Comparison of ENCODE assay signal across 10 cellular contexts in genomic region chr22:25656724-25657123, GRCh38.
A peak's percentile ranks its signal among the peaks of the same experiment; 100 is the strongest.
DNase-seq lines count a peak whose midpoint lies in the region; ATAC-seq and TF ChIP-seq lines count a peak whose summit lies in the region.
"Had no signal": no experiment of that assay in that cellular context is flagged by ENCODE, and none has a peak within 500 bp of the region (broad histone marks: within the 10 kb centered on the region; RNA-seq: fewer than 3 reads in every experiment).

No MANE protein-coding gene starts in this region.

- H3K4me1 Mint-ChIP-seq in stimulated activated memory B cell treated with anti-CD40 and anti-IgM and Interleukin-4, amounts not matched to agents 10 μg/mL and 1 μg/mL and 100 μg/mL, for 72 hours, result peaks cover 73% of the 10 kb centered on the region

- peak; percentile 74 for ATAC-seq in GM19035 (IDR thresholded peaks at IDR 0.05; ENCODE audit: unreplicated experiment)
- ATAC-seq in HG02759 (IDR thresholded peaks at IDR 0.05; ENCODE audit: unreplicated experiment), result peak; percentile 94
- peak; percentile 99 for ATAC-seq in stimulated activated memory B cell treated with anti-CD40 and anti-IgM and Interleukin-4, amounts not matched to agents 10 μg/mL and 1 μg/mL and 100 μg/mL, for 72 hours
- no peak for ATAC-seq in right lobe of liver

- TF ChIP-seq CTCF in right lobe of liver (IDR thresholded peaks at IDR 0.05), result no peak

- DNase-seq in KBM-7, result peak; percentile 10
- no peak for DNase-seq in right lobe of liver
- no peak for DNase-seq in posterior cingulate gyrus
- no peak for DNase-seq in NCI-H1694 (lab: John Stamatoyannopoulos, UW)
- DNase-seq: activated naive CD8-positive, alpha-beta T cell treated with anti-CD3 and anti-CD28 coated beads, Interleukin-2, amount 10 ng/mL, durations not matched to agents 7 days and 5 days; EL had no signal

- H3K9me3 Mint-ChIP-seq in stimulated activated memory B cell treated with anti-CD40 and anti-IgM and Interleukin-4, amounts not matched to agents 10 μg/mL and 1 μg/mL and 100 μg/mL, for 72 hours, result peaks cover 3% of the 10 kb centered on the region
- H3K9me3 Mint-ChIP-seq: activated naive CD8-positive, alpha-beta T cell treated with anti-CD3 and anti-CD28 coated beads, Interleukin-2, amount 10 ng/mL, durations not matched to agents 7 days and 5 days; naive thymus-derived CD8-positive, alpha-beta T cell had no signal

- peak overlapping the region; percentile 29 for H3K27ac Mint-ChIP-seq in stimulated activated memory B cell treated with anti-CD40 and anti-IgM and Interleukin-4, amounts not matched to agents 10 μg/mL and 1 μg/mL and 100 μg/mL, for 72 hours
- H3K27ac Mint-ChIP-seq: activated naive CD8-positive, alpha-beta T cell treated with anti-CD3 and anti-CD28 coated beads, Interleukin-2, amount 10 ng/mL, durations not matched to agents 7 days and 5 days had no signal

- peaks cover 41% of the 10 kb centered on the region for H3K36me3 Mint-ChIP-seq in stimulated activated memory B cell treated with anti-CD40 and anti-IgM and Interleukin-4, amounts not matched to agents 10 μg/mL and 1 μg/mL and 100 μg/mL, for 72 hours
- H3K36me3 Mint-ChIP-seq: naive thymus-derived CD8-positive, alpha-beta T cell had no signal

- H3K9me3 ChIP-seq in right lobe of liver, result no peaks in the 10 kb centered on the region

- H3K4me3 Mint-ChIP-seq in stimulated activated memory B cell treated with anti-CD40 and anti-IgM and Interleukin-4, amounts not matched to agents 10 μg/mL and 1 μg/mL and 100 μg/mL, for 72 hours, result no peak overlapping the region
- H3K4me3 Mint-ChIP-seq: activated naive CD8-positive, alpha-beta T cell treated with anti-CD3 and anti-CD28 coated beads, Interleukin-2, amount 10 ng/mL, durations not matched to agents 7 days and 5 days; naive thymus-derived CD8-positive, alpha-beta T cell had no signal

- no peaks in the 10 kb centered on the region for H3K27me3 Mint-ChIP-seq in stimulated activated memory B cell treated with anti-CD40 and anti-IgM and Interleukin-4, amounts not matched to agents 10 μg/mL and 1 μg/mL and 100 μg/mL, for 72 hours
- H3K27me3 Mint-ChIP-seq: activated naive CD8-positive, alpha-beta T cell treated with anti-CD3 and anti-CD28 coated beads, Interleukin-2, amount 10 ng/mL, durations not matched to agents 7 days and 5 days; naive thymus-derived CD8-positive, alpha-beta T cell had no signal

- TF ChIP-seq POLR2A in right lobe of liver (IDR thresholded peaks at IDR 0.05), result no peak

- no peak overlapping the region for H3K4me3 ChIP-seq in right lobe of liver

- H3K36me3 ChIP-seq in right lobe of liver, result no peaks in the 10 kb centered on the region

- H3K4me1 ChIP-seq in right lobe of liver, result peaks cover 0 to 8% (median 0%) of the 10 kb centered on the region in 4 donors

- in situ Hi-C loops in KBM-7 (cut with MboI; ENCODE audit: low pct_unique_long_range_greater_than_20kb, low sequenced_read_pairs), result no loop called here

- intact Hi-C loops in right lobe of liver (cut with DNase I) (no loop called here), posterior cingulate gyrus (cut with DNase I) (no loop called here)

- no peak overlapping the region for H3K27ac ChIP-seq in right lobe of liver

- H3K27me3 ChIP-seq in right lobe of liver, result no peaks in the 10 kb centered on the region

Comparison
In these comparisons a context has a peak if more than half of its experiments do, and no peak if none do; other contexts are left out.
1. ATAC-seq: peak in GM19035 (single experiment), HG02759 (single experiment) and stimulated activated memory B cell treated with anti-CD40 and anti-IgM and Interleukin-4, amounts not matched to agents 10 μg/mL and 1 μg/mL and 100 μg/mL, for 72 hours (single experiment); none in right lobe of liver (0 of 4).